ENCODE assay signal across 8 cellular contexts in genomic region chr3:133540896-133541674, GRCh38. TPM values are rescaled to one million over a fixed set of nuclear protein-coding genes. Genes with fewer than 3 reads are reported as not detected.
DNase-seq lines count a peak whose midpoint lies in the region; ATAC-seq, FAIRE-seq and TF ChIP-seq lines count a peak whose summit lies in the region.

No MANE protein-coding gene starts in this region.

- H3K9me3 ChIP-seq in astrocyte (ENCODE audit: insufficient read depth, low read depth, low read length) = no peaks in the 10 kb centered on the region
- H3K9me3 ChIP-seq in neuronal stem cell (replicated peaks in 1 of 2; ENCODE audit: control insufficient read depth in 2 of 2, insufficient read depth in 1 of 2, low read depth in 1 of 2, low read length in 2 of 2) = no peaks in the 10 kb centered on the region
- H3K9me3 ChIP-seq in tibial artery = no peaks in the 10 kb centered on the region

- peaks cover 10% of the 10 kb centered on the region for H3K4me1 Mint-ChIP-seq in astrocyte (ENCODE audit: low read depth, unreplicated experiment)

- no peak overlapping the region for H3K27ac ChIP-seq in astrocyte (ENCODE audit: low read depth, low read length)
- no peak overlapping the region for H3K27ac ChIP-seq in neuronal stem cell (replicated peaks; ENCODE audit: low read length)
- no peak overlapping the region for H3K27ac ChIP-seq in tibial artery

- H2BK15ac ChIP-seq in neuronal stem cell (ENCODE audit: low read length) = no peak overlapping the region

- no peak overlapping the region for H2BK5ac ChIP-seq in neuronal stem cell (ENCODE audit: low read length)

- H3K4ac ChIP-seq in neuronal stem cell (ENCODE audit: low read length) = no peak overlapping the region

- H3K27me3 Mint-ChIP-seq in astrocyte (ENCODE audit: low read depth, unreplicated experiment) = no peaks in the 10 kb centered on the region

- H3K18ac ChIP-seq in neuronal stem cell (ENCODE audit: low read length) = no peak overlapping the region

- POLR2A ChIA-PET in HEK293T (lab: Yijun Ruan, JAX) = no interaction called here

- WGBS in neuronal stem cell (ENCODE audit: extremely low coverage in 2 of 2, insufficient read length in 2 of 2, insufficient replicate concordance in 1 of 2), 2 donors = no CpG with 5 or more reads among the region's 2 CpGs

- FAIRE-seq in astrocyte (lab: Jason Lieb, UNC) = no peak

- H4K8ac ChIP-seq in neuronal stem cell (ENCODE audit: low read depth, low read length) = no peak overlapping the region

- no peak overlapping the region for H3K23ac ChIP-seq in neuronal stem cell (ENCODE audit: low read depth, low read length, poor library complexity)

- H3K79me1 ChIP-seq in neuronal stem cell (ENCODE audit: low read depth, low read length) = no peaks in the 10 kb centered on the region

- H4K20me1 ChIP-seq in astrocyte (ENCODE audit: insufficient read depth, low read length) = no peaks in the 10 kb centered on the region

- H4K91ac ChIP-seq in neuronal stem cell (ENCODE audit: low read depth, low read length, poor library complexity) = no peak overlapping the region

- H3K4me2 ChIP-seq in astrocyte (ENCODE audit: low read length) (peak overlapping the region; percentile 24), neuronal stem cell (ENCODE audit: insufficient read depth, low read length, poor library complexity, severe bottlenecking) (no peak overlapping the region)

- H2AFZ ChIP-seq in astrocyte (ENCODE audit: low read depth, low read length) (peak overlapping the region; percentile 27), neuronal stem cell (ENCODE audit: low read length) (no peak overlapping the region)

- TF ChIP-seq CTCF in astrocyte (IDR thresholded peaks at IDR 0.05; ENCODE audit: insufficient read depth, low read depth, low read length) = no peak
- TF ChIP-seq CTCF in tibial artery (IDR thresholded peaks at IDR 0.05) = no peak

- H3K14ac ChIP-seq in neuronal stem cell (ENCODE audit: low read length) = no peak overlapping the region

- CTCF ChIA-PET in HEK293T (lab: Yijun Ruan, JAX) = no interaction called here

- peaks cover 2% of the 10 kb centered on the region for H3K9me3 Mint-ChIP-seq in astrocyte (ENCODE audit: unreplicated experiment)

- H3K4me3 Mint-ChIP-seq in astrocyte (ENCODE audit: unreplicated experiment) = no peak overlapping the region

- H3K36me3 Mint-ChIP-seq in astrocyte (ENCODE audit: low read depth, unreplicated experiment) = no peaks in the 10 kb centered on the region

- no peak overlapping the region for H3K27ac Mint-ChIP-seq in astrocyte (ENCODE audit: unreplicated experiment)

- H3K4me1 ChIP-seq in astrocyte (ENCODE audit: insufficient read depth, low read length) (peaks cover 18% of the 10 kb centered on the region), neuronal stem cell (ENCODE audit: control insufficient read depth in 2 of 2, insufficient read depth in 1 of 2, low read depth in 1 of 2, low read length in 2 of 2) (no peaks in the 10 kb centered on the region), tibial artery (peaks cover 0 to 7% (median 5%) of the 10 kb centered on the region in 4 donors)

- intact Hi-C loops in tibial artery (cut with DNase I; ENCODE audit: low total_unique reads) = no loop called here

- no peaks in the 10 kb centered on the region for H3K27me3 ChIP-seq in astrocyte (ENCODE audit: insufficient read depth, low read length)
- H3K27me3 ChIP-seq in neuronal stem cell (ENCODE audit: control insufficient read depth in 3 of 3, insufficient read depth in 3 of 3, low read depth in 1 of 3, low read length in 3 of 3) = no peaks in the 10 kb centered on the region
- no peaks in the 10 kb centered on the region for H3K27me3 ChIP-seq in tibial artery

- no peak overlapping the region for H3K4me3 ChIP-seq in astrocyte (ENCODE audit: insufficient read depth, low read depth, low read length)
- H3K4me3 ChIP-seq in neuronal stem cell (ENCODE audit: low read length in 2 of 2) = no peak overlapping the region
- H3K4me3 ChIP-seq in tibial artery = no peak overlapping the region

- H3K9ac ChIP-seq in astrocyte (ENCODE audit: low read length) (no peak overlapping the region), neuronal stem cell (ENCODE audit: low read depth, low read length, poor library complexity) (no peak overlapping the region)

- H3K36me3 ChIP-seq in astrocyte (ENCODE audit: insufficient read depth, low read length) (no peaks in the 10 kb centered on the region), neuronal stem cell (replicated peaks in 1 of 2; ENCODE audit: control insufficient read depth in 2 of 2, insufficient read depth in 2 of 2, low read length in 2 of 2) (no peaks in the 10 kb centered on the region), tibial artery (no peaks in the 10 kb centered on the region)

- H2BK120ac ChIP-seq in neuronal stem cell (ENCODE audit: low read depth, low read length) = no peak overlapping the region

- H3K79me2 ChIP-seq in astrocyte (ENCODE audit: insufficient read depth, low read length) = no peaks in the 10 kb centered on the region

- H2AK5ac ChIP-seq in neuronal stem cell (ENCODE audit: low read depth, low read length) = peak overlapping the region; percentile 41

- DNase-seq in astrocyte (ENCODE audit: low read depth) = no peak
- DNase-seq in neuronal stem cell (ENCODE audit: low spot score) = no peak
- no peak for DNase-seq in NCI-H1436 (lab: John Stamatoyannopoulos, UW)
- DNase-seq in HEK293T (ENCODE audit: extremely low spot score) = no peak
- no peak for DNase-seq in tibial artery
- DNase-seq in stimulated activated CD4-positive, alpha-beta T cell treated with anti-CD3 and anti-CD28 coated beads, Interleukin-2, amount 100 ng/mL, for 24 hours = no peak

- H2BK12ac ChIP-seq in neuronal stem cell (ENCODE audit: low read length) = no peak overlapping the region

- ATAC-seq in GM19351 (IDR thresholded peaks at IDR 0.05; ENCODE audit: unreplicated experiment) (peak; percentile 88), HG03460 (IDR thresholded peaks at IDR 0.05; ENCODE audit: unreplicated experiment) (peak; percentile 72)

TF ChIP-seq in HEK293T, 16 proteins besides CTCF, POLR2A, EP300 and RAD21:
- no peak for TF ChIP-seq BHLHE40 (IDR thresholded peaks at IDR 0.05; ENCODE audit: borderline replicate concordance)
- no peak for TF ChIP-seq TARDBP (IDR thresholded peaks at IDR 0.05)
- TF ChIP-seq HDGF (IDR thresholded peaks at IDR 0.05; ENCODE audit: borderline replicate concordance) = no peak
- TF ChIP-seq CTBP1 (IDR thresholded peaks at IDR 0.05; ENCODE audit: borderline replicate concordance) = no peak
- no peak for TF ChIP-seq PKNOX1 (IDR thresholded peaks at IDR 0.05)
- no peak for TF ChIP-seq FOXK2 (IDR thresholded peaks at IDR 0.05)
- no peak for TF ChIP-seq SP1 (IDR thresholded peaks at IDR 0.05)
- TF ChIP-seq ARNT (IDR thresholded peaks at IDR 0.05) = no peak
- TF ChIP-seq FOXM1 (IDR thresholded peaks at IDR 0.05; ENCODE audit: borderline replicate concordance) = no peak
- no peak for TF ChIP-seq ZNF384 (IDR thresholded peaks at IDR 0.05)
- TF ChIP-seq ELF4 (IDR thresholded peaks at IDR 0.05) = no peak
- TF ChIP-seq FOXA1 (IDR thresholded peaks at IDR 0.05) = no peak

RNA-seq across cellular contexts. Expression of gene CDV3, which starts 32.4 kb away (rescaled TPM):
- 290 and 323 TPM in 2 replicates for total RNA-seq in astrocyte
- polyA plus RNA-seq in neuronal stem cell (2013, experiment 1 of 2) = 150 TPM
- 147 TPM for polyA plus RNA-seq in neuronal stem cell (2013, experiment 2 of 2)
